ENCODE assay signal across 8 cellular contexts in genomic region chr10:87095241-87095945, GRCh38. TPM values are rescaled to one million over a fixed set of nuclear protein-coding genes. Genes with fewer than 3 reads are reported as not detected.
DNase-seq lines count a peak whose midpoint lies in the region; ATAC-seq lines count a peak whose summit lies in the region.

No MANE protein-coding gene starts in this region.

- ATAC-seq in GM18861 (IDR thresholded peaks at IDR 0.05; ENCODE audit: unreplicated experiment) (peak; percentile 33), HG03066 (IDR thresholded peaks at IDR 0.05; ENCODE audit: low read depth, unreplicated experiment) (peak; percentile 50)

- DNase-seq in AG08395 (ENCODE audit: low spot score) = peak; percentile 79
- DNase-seq in NOMO-1 treated with DMSO at 0.1 percent for 48 hours (lab: John Stamatoyannopoulos, UW; ENCODE audit: unreplicated experiment) = peak; percentile 77
- peak; percentile 89 for DNase-seq in activated CD8-positive, alpha-beta memory T cell treated with anti-CD3 and anti-CD28 coated beads, Interleukin-2, amount 50 U/mL, for 48 hours
- DNase-seq in epidermal melanocyte (ENCODE audit: insufficient read length, low spot score) = peak; percentile 40
- peak; percentile 75 for DNase-seq in mucosa of gallbladder (ENCODE audit: low spot score)
- DNase-seq in stimulated activated CD8-positive, alpha-beta memory T cell treated with anti-CD3 and anti-CD28 coated beads, Interleukin-4, amount 100 ng/mL, for 4 hours (ENCODE audit: low read depth in 2 of 2, low spot score in 1 of 2) = peak; percentile 44 to 69

RNA-seq across cellular contexts. Expression of gene SHLD2, which starts 0.4 kb away (rescaled TPM):
- 18.4 TPM for total RNA-seq in mucosa of gallbladder

RNA-seq across cellular contexts. Expression of gene GLUD1, which starts 0.8 kb away (rescaled TPM):
- total RNA-seq in mucosa of gallbladder = 126 TPM

Comparison
In these comparisons a context has a peak if more than half of its experiments do, and no peak if none do; other contexts are left out.
1. Peak in every context shown above with its lines: DNase-seq and ATAC-seq.